Comparison of ENCODE assay signal across 8 cellular contexts in genomic region chr2:196169521-196169920, GRCh38. TPM values are rescaled to one million over a fixed set of nuclear protein-coding genes. Genes with fewer than 3 reads are reported as not detected.
DNase-seq lines count a peak whose midpoint lies in the region; ATAC-seq and TF ChIP-seq lines count a peak whose summit lies in the region.

No MANE protein-coding gene starts in this region.

- 82% methylated on average over 5 of the region's 5 CpGs for WGBS in mammary epithelial cell (ENCODE audit: low coverage, missing lambda C conversion rate)

- H3K36me3 ChIP-seq in MG63 (peaks cover 19% of the 10 kb centered on the region), mammary epithelial cell (ENCODE audit: insufficient read depth, low read length) (no peaks in the 10 kb centered on the region)

- CTCF ChIA-PET in CD4-positive, alpha-beta T cell (lab: Charles Lee) = interaction anchor here (1.0 to 1.9 kb wide), 5 partner anchors 9 to 107 kb away, joined by 3 to 9 read pairs (median 4); partner anchors contain the start of gene DNAH7
- CTCF ChIA-PET in mammary epithelial cell (lab: Charles Lee; ENCODE audit: low non-redundant PET) = no interaction called here

- H3K4me1 ChIP-seq in mammary epithelial cell (ENCODE audit: insufficient read depth, low read length) = peaks cover 35% of the 10 kb centered on the region

- peaks cover 8% of the 10 kb centered on the region for H3K27me3 Mint-ChIP-seq in CD4-positive, alpha-beta T cell
- H3K27me3 Mint-ChIP-seq in nephron (ENCODE audit: low read depth) = peaks cover 19% of the 10 kb centered on the region

- intact Hi-C loops in CD4-positive, alpha-beta T cell (cut with DNase I, micrococcal nuclease) = loop anchor here (2.0 to 5.0 kb wide), 3 partner anchors 25 to 92 kb away; no protein-coding TSS in a partner anchor
- intact Hi-C loops in mammary epithelial cell (cut with micrococcal nuclease) = no loop called here

- peaks cover 49% of the 10 kb centered on the region for H3K4me1 Mint-ChIP-seq in CD4-positive, alpha-beta T cell (ENCODE audit: low read depth)
- H3K4me1 Mint-ChIP-seq in nephron = peaks cover 29% of the 10 kb centered on the region

- no peak for ATAC-seq in CD4-positive, alpha-beta T cell (ENCODE audit: poor library complexity)
- no peak for ATAC-seq in HG03045 (IDR thresholded peaks at IDR 0.05; ENCODE audit: unreplicated experiment)

- no peaks in the 10 kb centered on the region for H3K9me3 Mint-ChIP-seq in CD4-positive, alpha-beta T cell
- no peaks in the 10 kb centered on the region for H3K9me3 Mint-ChIP-seq in nephron

- no peak for DNase-seq in CD4-positive, alpha-beta T cell
- DNase-seq in MG63 (no peak), mammary epithelial cell (no peak), occipital lobe (lab: John Stamatoyannopoulos, UW) (no peak)
- DNase-seq in central memory CD4-positive, alpha-beta T cell = no peak
- no peak for DNase-seq in stimulated activated CD4-positive, alpha-beta T cell treated with anti-CD3 and anti-CD28 coated beads, Interleukin-4, amount 100 ng/mL, for 24 hours

- TF ChIP-seq CTCF in CD4-positive, alpha-beta T cell (IDR thresholded peaks at IDR 0.05) = no peak
- no peak for TF ChIP-seq CTCF in mammary epithelial cell (conservative IDR thresholded peaks at IDR 0.05 in 1 of 2, IDR thresholded peaks at IDR 0.05 in 1 of 2; ENCODE audit: extremely low read depth in 1 of 2, insufficient read depth in 1 of 2, low read depth in 1 of 2, low read length in 2 of 2)
- TF ChIP-seq CTCF in nephron (IDR thresholded peaks at IDR 0.05; ENCODE audit: unreplicated experiment in 3 of 3) = no peak

- no peak overlapping the region for H2AFZ ChIP-seq in mammary epithelial cell (ENCODE audit: low read depth, low read length)

- peaks cover 65% of the 10 kb centered on the region for H3K79me2 ChIP-seq in mammary epithelial cell (ENCODE audit: insufficient read depth, low read length)

- peaks cover 71% of the 10 kb centered on the region for H3K36me3 Mint-ChIP-seq in CD4-positive, alpha-beta T cell (ENCODE audit: low read depth)
- no peaks in the 10 kb centered on the region for H3K36me3 Mint-ChIP-seq in nephron (ENCODE audit: low read depth)

- peak overlapping the region; percentile 83 for H3K4me2 ChIP-seq in mammary epithelial cell (ENCODE audit: insufficient read depth, low read depth, low read length)

- H4K20me1 ChIP-seq in mammary epithelial cell (ENCODE audit: insufficient read depth, low read length) = no peaks in the 10 kb centered on the region

- no peaks in the 10 kb centered on the region for H3K27me3 ChIP-seq in CD4-positive, alpha-beta T cell (ENCODE audit: control insufficient read depth, insufficient read depth, low read length)
- H3K27me3 ChIP-seq in MG63 (no peaks in the 10 kb centered on the region), mammary epithelial cell (ENCODE audit: insufficient read depth, low read length) (no peaks in the 10 kb centered on the region)

- H3K27ac Mint-ChIP-seq in CD4-positive, alpha-beta T cell = peak overlapping the region; percentile 85
- no peak overlapping the region for H3K27ac Mint-ChIP-seq in nephron

- no peaks in the 10 kb centered on the region for H3K9me3 ChIP-seq in CD4-positive, alpha-beta T cell (ENCODE audit: control insufficient read depth, low read length)
- H3K9me3 ChIP-seq in MG63 (no peaks in the 10 kb centered on the region), mammary epithelial cell (replicated peaks; ENCODE audit: insufficient read depth, low read length) (no peaks in the 10 kb centered on the region)

- H3K4me3 ChIP-seq in MG63 = peak overlapping the region; percentile 94
- H3K4me3 ChIP-seq in mammary epithelial cell (replicated peaks in 1 of 3; ENCODE audit: insufficient read depth in 1 of 3, low read depth in 2 of 3, low read length in 3 of 3) = peak overlapping the region; percentile 80 to 95 (median 90)

- dilution Hi-C loops in mammary epithelial cell (cut with HindIII; ENCODE audit: low sequenced_read_pairs) = loop anchor here (5.0 kb wide), 2 partner anchors 63 to 123 kb away; no protein-coding TSS in a partner anchor

- no peak overlapping the region for H3K9ac ChIP-seq in mammary epithelial cell (ENCODE audit: insufficient read depth, low read length)

- H3K4me3 Mint-ChIP-seq in CD4-positive, alpha-beta T cell = peak overlapping the region; percentile 99
- H3K4me3 Mint-ChIP-seq in nephron = peak overlapping the region; percentile 94 to 98 (median 94)

- peak overlapping the region; percentile 99 for H3K27ac ChIP-seq in CD4-positive, alpha-beta T cell (ENCODE audit: low read depth, low read length)
- peak overlapping the region; percentile 88 for H3K27ac ChIP-seq in mammary epithelial cell (ENCODE audit: insufficient read depth, low read depth, low read length)

- BruUV-seq in mammary epithelial cell (replicated peaks; lab: Mats Ljungman, UMichigan) = no TSS peak

- POLR2A ChIA-PET in CD4-positive, alpha-beta T cell (lab: Charles Lee) = interaction anchor here (0.6 to 5.0 kb wide), 23 partner anchors 9 to 512 kb away, joined by 3 to 126 read pairs (median 24); partner anchors contain the start of gene SLC39A10

- in situ Hi-C loops in mammary epithelial cell (cut with MboI; ENCODE audit: low sequenced_read_pairs in 2 of 2) = no loop called here

RNA-seq across cellular contexts. Expression of gene STK17B, which starts 1.9 kb away (rescaled TPM):
- 100 to 1,000 TPM; 645 to 648 TPM for total RNA-seq in CD4-positive, alpha-beta T cell
- 49.2 and 82.4 TPM in 2 replicates for total RNA-seq in MG63 (2014; rRNA removed; shearing (Covaris generic); ENCODE audit: low replicate concordance)
- 10 to 100 TPM in 1 of 2 donors, 1 to 10 TPM in 1; 5.7 to 11.6 TPM for total RNA-seq in mammary epithelial cell
- 4.3 TPM for polyA plus RNA-seq in mammary epithelial cell
- 3.7 TPM for polyA minus RNA-seq in mammary epithelial cell
- total RNA-seq in occipital lobe = 8.1 TPM
